In genomic region chr9:133485531-133486260, GRCh38 we compare ENCODE assay signal across 9 cellular contexts. TPM values are rescaled to one million over a fixed set of nuclear protein-coding genes. Genes with fewer than 3 reads are reported as not detected.
DNase-seq lines count a peak whose midpoint lies in the region; ATAC-seq and TF ChIP-seq lines count a peak whose summit lies in the region.
"Had no signal": no experiment of that assay in that cellular context is flagged by ENCODE, and none has a peak within 500 bp of the region (broad histone marks: within the 10 kb centered on the region; RNA-seq: fewer than 3 reads in every experiment).

No MANE protein-coding gene starts in this region.

- H3K4me3 Mint-ChIP-seq in immature natural killer cell, result peak overlapping the region in 3 of 5 donors; percentile 18 to 52 (median 46)

- H3K36me3 Mint-ChIP-seq in immature natural killer cell, result no peaks in the 10 kb centered on the region

- no peaks in the 10 kb centered on the region for H3K4me1 ChIP-seq in foreskin keratinocyte

- peak; percentile 71 for DNase-seq in RPMI8226
- DNase-seq in immature natural killer cell, result no peak
- no peak for DNase-seq in NCI-H2107 (lab: John Stamatoyannopoulos, UW)
- DNase-seq in foreskin keratinocyte, result no peak

- H3K27ac Mint-ChIP-seq in immature natural killer cell, result peak overlapping the region in 1 of 6 donors; percentile 58

- peaks cover 3 to 7% of the 10 kb centered on the region in 2 donors for H3K4me1 Mint-ChIP-seq in immature natural killer cell

- H3K27me3 Mint-ChIP-seq in immature natural killer cell (ENCODE audit: low read depth in 3 of 3), result peaks cover 5 to 11% (median 7%) of the 10 kb centered on the region in 3 donors

- H3K9me3 Mint-ChIP-seq in immature natural killer cell, result no peaks in the 10 kb centered on the region

- H3K27me3 ChIP-seq in foreskin keratinocyte, result peaks cover 25% of the 10 kb centered on the region

- H3K27ac ChIP-seq in C4-2B (peak overlapping the region; percentile 53), foreskin keratinocyte (no peak overlapping the region)

- TF ChIP-seq CTCF in C4-2B (conservative IDR thresholded peaks at IDR 0.05), result no peak
- no peak for TF ChIP-seq CTCF in foreskin keratinocyte (conservative IDR thresholded peaks at IDR 0.05)

- ATAC-seq in GM19395 (IDR thresholded peaks at IDR 0.05; ENCODE audit: unreplicated experiment) (peak; percentile 22), HG03571 (IDR thresholded peaks at IDR 0.05; ENCODE audit: unreplicated experiment) (no peak), foreskin keratinocyte (no peak), HG03457 (IDR thresholded peaks at IDR 0.05; ENCODE audit: unreplicated experiment) (no peak)

RNA-seq across cellular contexts. Expression of gene SLC2A6, which starts 6.8 kb away (rescaled TPM):
- 1 to 10 TPM; 4.4 to 8.0 (median 4.6) TPM for polyA plus RNA-seq in immature natural killer cell
- 33.7 and 41.7 TPM in 2 replicates for total RNA-seq in foreskin keratinocyte
- 30.9 and 37.1 TPM in 2 replicates for polyA plus RNA-seq in foreskin keratinocyte

RNA-seq across cellular contexts. Expression of gene CACFD1, which starts 25.9 kb away (rescaled TPM):
- polyA plus RNA-seq in immature natural killer cell, result 10 to 100 TPM in 1 of 3 donors, 1 to 10 TPM in 2; 5.3 to 11.3 (median 7.4) TPM
- 2.2 and 3.9 TPM in 2 replicates for total RNA-seq in foreskin keratinocyte
- 2.2 and 3.7 TPM in 2 replicates for polyA plus RNA-seq in foreskin keratinocyte

RNA-seq across cellular contexts. Expression of gene MYMK, which starts 39.1 kb away (rescaled TPM):
- polyA plus RNA-seq in immature natural killer cell (not detected), foreskin keratinocyte (not detected in 2 replicates)
- not detected in 2 replicates for total RNA-seq in foreskin keratinocyte
- polyA plus RNA-seq: adipose tissue had no signal

RNA-seq across cellular contexts. Expression of gene ADAMTSL2, which starts 48.8 kb away (rescaled TPM):
- polyA plus RNA-seq in immature natural killer cell (not detected), foreskin keratinocyte (not detected in 2 replicates)
- not detected in 2 replicates for total RNA-seq in foreskin keratinocyte
